In the genomic region with DNA sequence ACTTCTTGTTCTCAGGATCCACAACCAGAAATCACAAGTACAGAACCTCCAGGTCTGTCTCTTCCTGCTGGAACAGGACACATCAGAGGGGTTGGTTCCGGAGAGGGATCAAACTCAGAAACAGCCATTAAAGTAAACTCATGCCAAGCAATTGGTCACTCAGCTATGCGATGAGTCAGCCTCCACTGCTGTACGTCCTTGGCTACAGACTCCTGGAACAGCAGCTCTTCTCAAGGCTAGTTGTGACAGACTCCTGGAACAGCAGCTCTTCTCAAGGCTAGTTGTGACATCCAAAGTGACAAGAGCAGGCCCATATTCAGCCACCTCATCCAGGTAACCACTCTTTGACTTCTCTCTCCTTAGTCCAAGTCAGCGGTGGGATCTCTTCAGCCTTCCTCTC, we compare ENCODE assay signal across 13 cellular contexts. TPM values are rescaled to one million over a fixed set of nuclear protein-coding genes. Genes with fewer than 3 reads are reported as not detected.
DNase-seq lines count a peak whose midpoint lies in the region; ATAC-seq, FAIRE-seq and TF ChIP-seq lines count a peak whose summit lies in the region.
"Had no signal": no experiment of that assay in that cellular context is flagged by ENCODE, and none has a peak within 500 bp of the region (broad histone marks: within the 10 kb centered on the region; RNA-seq: fewer than 3 reads in every experiment).

Gene SPINK13 (plus strand): TSS at position 239 of the 400 bp plus-strand sequence. CDS start 1,279 bp downstream, outside the sequence.

- H3K4me1 Mint-ChIP-seq in activated T-helper 1 cell treated with anti-CD3 and anti-CD28 coated beads, Interleukin-12 subunit alpha, Interleukin-12 subunit beta, Interleukin-2, Interleukin-4 antibody, amounts not matched to agents 30 ng/mL and 10 ng/mL and 1 ng/mL, durations not matched to agents 14 hours and 24 hours and 36 hours (ENCODE audit: low read depth), result no peaks in the 10 kb centered on the region
- H3K4me1 Mint-ChIP-seq: activated B cell treated with CpG ODN at 0.5 μM for 24 hours had no signal

- no peaks in the 10 kb centered on the region for H4K20me1 ChIP-seq in endothelial cell of umbilical vein (replicated peaks; ENCODE audit: control insufficient read depth, extremely low read depth, insufficient read depth, low read length)

- POLR2A ChIA-PET in endothelial cell of umbilical vein (lab: Charles Lee), result interaction anchor here (0.5 kb wide), 1 partner anchor 486 kb away, joined by 3 read pairs; the partner anchor contains the start of gene JAKMIP2

- H3K27ac Mint-ChIP-seq in activated T-helper 1 cell treated with anti-CD3 and anti-CD28 coated beads, Interleukin-12 subunit alpha, Interleukin-12 subunit beta, Interleukin-2, Interleukin-4 antibody, amounts not matched to agents 30 ng/mL and 10 ng/mL and 1 ng/mL, durations not matched to agents 14 hours and 24 hours and 36 hours, result no peak within 1 kb of the TSS
- H3K27ac Mint-ChIP-seq: activated B cell treated with CpG ODN at 0.5 μM for 24 hours had no signal

- no peaks in the 10 kb centered on the region for H3K9me3 ChIP-seq in endothelial cell of umbilical vein (replicated peaks; ENCODE audit: control insufficient read depth, insufficient read depth, low read length)

- no peak for TF ChIP-seq POLR2A in endothelial cell of umbilical vein (IDR thresholded peaks at IDR 0.05; ENCODE audit: low read depth, low read length)

- no peak for ATAC-seq in HG03521 (IDR thresholded peaks at IDR 0.05; ENCODE audit: unreplicated experiment)

- H3K4me2 ChIP-seq in endothelial cell of umbilical vein (ENCODE audit: insufficient read depth, low read length), result no peak within 1 kb of the TSS

- peak within 1 kb of the TSS; percentile 59 for H2AFZ ChIP-seq in endothelial cell of umbilical vein (ENCODE audit: low read depth, low read length)

- CTCF ChIA-PET in endothelial cell of umbilical vein (lab: Charles Lee), result interaction anchor here (0.9 to 1.8 kb wide), 6 partner anchors 12 to 462 kb away, joined by 3 to 8 read pairs (median 4); no protein-coding TSS in a partner anchor

- BruUV-seq in endothelial cell of umbilical vein (replicated peaks; lab: Mats Ljungman, UMichigan), result no TSS peak

- H3K27me3 Mint-ChIP-seq in activated T-helper 1 cell treated with anti-CD3 and anti-CD28 coated beads, Interleukin-12 subunit alpha, Interleukin-12 subunit beta, Interleukin-2, Interleukin-4 antibody, amounts not matched to agents 30 ng/mL and 10 ng/mL and 1 ng/mL, durations not matched to agents 14 hours and 24 hours and 36 hours (ENCODE audit: insufficient read depth), result peaks cover 2% of the 10 kb centered on the region

- H3K27me3 ChIP-seq in endothelial cell of umbilical vein (ENCODE audit: control insufficient read depth in 2 of 2, insufficient read depth in 2 of 2, low read length in 2 of 2), result no peaks in the 10 kb centered on the region

- H3K27ac ChIP-seq in endothelial cell of umbilical vein (ENCODE audit: insufficient read depth, low read depth, low read length), result no peak within 1 kb of the TSS

- intact Hi-C loops in endothelial cell of umbilical vein (cut with micrococcal nuclease), result no loop called here
- intact Hi-C loops in activated T-helper 1 cell treated with anti-CD3 and anti-CD28 coated beads, Interleukin-12 subunit alpha, Interleukin-12 subunit beta, Interleukin-2, Interleukin-4 antibody, amounts not matched to agents 30 ng/mL and 10 ng/mL and 1 ng/mL, durations not matched to agents 14 hours and 24 hours and 36 hours (cut with micrococcal nuclease), result no loop called here

- H3K4me3 Mint-ChIP-seq in activated T-helper 1 cell treated with anti-CD3 and anti-CD28 coated beads, Interleukin-12 subunit alpha, Interleukin-12 subunit beta, Interleukin-2, Interleukin-4 antibody, amounts not matched to agents 30 ng/mL and 10 ng/mL and 1 ng/mL, durations not matched to agents 14 hours and 24 hours and 36 hours, result no peak within 1 kb of the TSS
- H3K4me3 Mint-ChIP-seq: activated B cell treated with CpG ODN at 0.5 μM for 24 hours had no signal

- TF ChIP-seq CTCF in endothelial cell of umbilical vein (IDR thresholded peaks at IDR 0.05; ENCODE audit: extremely low read depth in 1 of 2, insufficient read depth in 1 of 2, low read depth in 1 of 2, low read length in 2 of 2), result no peak

- no peaks in the 10 kb centered on the region for H3K36me3 Mint-ChIP-seq in activated T-helper 1 cell treated with anti-CD3 and anti-CD28 coated beads, Interleukin-12 subunit alpha, Interleukin-12 subunit beta, Interleukin-2, Interleukin-4 antibody, amounts not matched to agents 30 ng/mL and 10 ng/mL and 1 ng/mL, durations not matched to agents 14 hours and 24 hours and 36 hours (ENCODE audit: low read depth)

- FAIRE-seq in endothelial cell of umbilical vein (lab: Jason Lieb, UNC), result peak; percentile 78

- H3K79me2 ChIP-seq in endothelial cell of umbilical vein (ENCODE audit: control insufficient read depth, insufficient read depth, low read length), result no peaks in the 10 kb centered on the region

- no peak within 1 kb of the TSS for H3K9ac ChIP-seq in endothelial cell of umbilical vein (replicated peaks; ENCODE audit: extremely low read depth, insufficient read depth, low read length)

- H3K4me3 ChIP-seq in endothelial cell of umbilical vein (replicated peaks in 1 of 3; ENCODE audit: insufficient read depth in 1 of 3, low read depth in 1 of 3, low read length in 3 of 3), result no peak within 1 kb of the TSS
- H3K4me3 ChIP-seq: lung had no signal

- DNase-seq in ELR (ENCODE audit: low read depth) (peak; percentile 75), NCI-H226 (peak; percentile 6), endothelial cell of umbilical vein (ENCODE audit: low read depth, low spot score) (peak; percentile 27), non-pigmented ciliary epithelial cell (ENCODE audit: low read depth) (peak; percentile 43), nucleus accumbens (lab: John Stamatoyannopoulos, UW) (no peak), GDM1 (lab: John Stamatoyannopoulos, UW) (no peak)
- no peak for DNase-seq in activated T-helper 1 cell treated with anti-CD3 and anti-CD28 coated beads, Interleukin-12 subunit alpha, Interleukin-12 subunit beta, Interleukin-2, Interleukin-4 antibody, amounts not matched to agents 30 ng/mL and 10 ng/mL and 1 ng/mL, durations not matched to agents 14 hours and 24 hours and 36 hours (ENCODE audit: low spot score)
- DNase-seq: activated B cell treated with CpG ODN at 0.5 μM for 24 hours; activated gamma-delta T cell treated with Interleukin-2 at 50 U/mL for 16 hours; effector memory CD4-positive, alpha-beta T cell; NCI-H1930 had no signal

- H3K9me3 Mint-ChIP-seq in activated T-helper 1 cell treated with anti-CD3 and anti-CD28 coated beads, Interleukin-12 subunit alpha, Interleukin-12 subunit beta, Interleukin-2, Interleukin-4 antibody, amounts not matched to agents 30 ng/mL and 10 ng/mL and 1 ng/mL, durations not matched to agents 14 hours and 24 hours and 36 hours, result no peaks in the 10 kb centered on the region

- dilution Hi-C loops in endothelial cell of umbilical vein (cut with MboI; ENCODE audit: extremely low pct_ligation_motif_present, low sequenced_read_pairs), result no loop called here

- no peaks in the 10 kb centered on the region for H3K9me1 ChIP-seq in endothelial cell of umbilical vein (replicated peaks; ENCODE audit: control insufficient read depth, extremely low read depth, insufficient read depth, low read length)

- H3K36me3 ChIP-seq in endothelial cell of umbilical vein (ENCODE audit: control insufficient read depth in 2 of 2, extremely low read depth in 1 of 2, insufficient read depth in 2 of 2, low read length in 2 of 2), result no peaks in the 10 kb centered on the region

- H3K4me1 ChIP-seq in endothelial cell of umbilical vein (ENCODE audit: control insufficient read depth, extremely low read depth, insufficient read depth, low read length), result no peaks in the 10 kb centered on the region

TF ChIP-seq in endothelial cell of umbilical vein, 7 proteins besides CTCF, POLR2A, EP300 and RAD21:
- peak; percentile 33 for TF ChIP-seq FOS (IDR thresholded peaks at IDR 0.05; ENCODE audit: borderline replicate concordance, insufficient read depth, low read length)
- no peak for TF ChIP-seq EZH2 (IDR thresholded peaks at IDR 0.05; ENCODE audit: borderline replicate concordance, low read depth, low read length, severe bottlenecking)
- no peak for TF ChIP-seq JUN (IDR thresholded peaks at IDR 0.05; ENCODE audit: borderline replicate concordance, insufficient read depth, insufficient read length, low read depth)
- no peak for TF ChIP-seq MAX (IDR thresholded peaks at IDR 0.05; ENCODE audit: insufficient read depth, insufficient read length)
TF ChIP-seq in endothelial cell of umbilical vein: peak in this region for 1.

RNA-seq across cellular contexts. Expression of gene SPINK13, which starts in this region (rescaled TPM):
- not detected in 2 replicates for total RNA-seq in endothelial cell of umbilical vein
- polyA plus RNA-seq in endothelial cell of umbilical vein, result not detected in 2 replicates
- not detected in 2 replicates for polyA plus RNA-seq in endothelial cell of umbilical vein (2011; cell fraction: cytosol; rRNA removed)
- polyA plus RNA-seq in endothelial cell of umbilical vein (2011; cell fraction: nucleus; rRNA removed), result not detected in 2 replicates
- polyA plus RNA-seq in endothelial cell of umbilical vein (2012), result not detected in 2 replicates
- polyA minus RNA-seq in endothelial cell of umbilical vein, result not detected in 2 replicates
- 1.9 TPM for polyA minus RNA-seq in endothelial cell of umbilical vein (2011; cell fraction: cytosol; rRNA and poly(A)+ RNA removed)
- polyA minus RNA-seq in endothelial cell of umbilical vein (2011; cell fraction: nucleus; rRNA and poly(A)+ RNA removed), result not detected in 2 replicates
- total RNA-seq in activated T-helper 1 cell treated with anti-CD3 and anti-CD28 coated beads, Interleukin-12 subunit alpha, Interleukin-12 subunit beta, Interleukin-2, Interleukin-4 antibody, amounts not matched to agents 30 ng/mL and 10 ng/mL and 1 ng/mL, durations not matched to agents 14 hours and 24 hours and 36 hours, result not detected in 2 replicates
- total RNA-seq: activated B cell treated with CpG ODN at 0.5 μM for 24 hours, lung had no signal
- polyA plus RNA-seq: lung had no signal

Comparison
In these comparisons a context has a peak if more than half of its experiments do, and no peak if none do; other contexts are left out.
1. DNase-seq: peak in ELR (single experiment), NCI-H226 (single experiment), endothelial cell of umbilical vein (single experiment) and non-pigmented ciliary epithelial cell (single experiment); none in activated T-helper 1 cell treated with anti-CD3 and anti-CD28 coated beads, Interleukin-12 subunit alpha, Interleukin-12 subunit beta, Interleukin-2, Interleukin-4 antibody, amounts not matched to agents 30 ng/mL and 10 ng/mL and 1 ng/mL, durations not matched to agents 14 hours and 24 hours and 36 hours (single experiment), nucleus accumbens (0 of 56) and GDM1 (single experiment).